In the genomic region with DNA sequence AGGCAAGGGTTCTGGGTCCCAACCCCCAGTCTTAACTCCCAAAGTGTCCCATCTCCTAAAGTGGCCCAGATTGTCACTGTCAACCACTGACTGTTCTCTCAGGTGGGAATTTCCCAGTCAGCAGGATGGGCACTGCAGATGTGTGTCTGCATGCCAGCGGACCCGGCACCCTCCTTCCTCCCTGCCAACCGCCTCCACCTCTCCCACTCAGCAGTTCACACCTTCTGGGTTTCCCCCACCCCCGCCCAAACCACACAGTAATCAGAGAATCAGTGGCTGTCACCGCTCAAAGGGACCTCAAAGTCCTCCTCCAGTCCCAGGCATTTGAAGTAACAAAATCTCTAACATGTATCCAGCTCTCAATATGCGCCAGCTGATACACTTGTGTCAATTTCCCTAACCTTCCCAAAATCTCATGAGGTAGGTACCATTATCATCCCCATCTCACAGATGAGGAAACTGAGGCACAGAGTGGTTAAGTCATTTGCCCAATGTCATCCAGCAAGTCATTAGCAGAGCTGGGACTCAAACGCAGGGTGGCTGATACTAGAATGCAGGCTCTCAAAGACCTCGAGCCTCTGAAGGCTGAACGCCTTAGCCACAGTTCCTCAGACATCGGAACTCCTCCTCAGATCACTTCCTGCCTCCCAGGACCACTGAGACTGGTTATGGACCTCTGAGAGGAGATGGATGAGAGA, we compare ENCODE assay signal across 1 cellular context.
TF ChIP-seq lines count a peak whose summit lies in the region.

No MANE protein-coding gene starts in this region.

TF ChIP-seq in H1, 55 proteins besides CTCF, POLR2A, EP300 and RAD21:
- TF ChIP-seq KDM1A (IDR thresholded peaks at IDR 0.05; ENCODE audit: borderline replicate concordance, low read length), result peak; percentile 48; the same call in 1 of the 2 replicates
- TF ChIP-seq SAP30 (IDR thresholded peaks at IDR 0.05; ENCODE audit: insufficient read depth, insufficient replicate concordance, low read length), result no peak
- TF ChIP-seq TAF1 (IDR thresholded peaks at IDR 0.05; ENCODE audit: low read depth, low read length), result no peak
